26 cellular contexts compared by ENCODE assay signal in genomic region chr2:235472443-235472842, GRCh38. TPM values are rescaled to one million over a fixed set of nuclear protein-coding genes. Genes with fewer than 3 reads are reported as not detected.
DNase-seq lines count a peak whose midpoint lies in the region; ATAC-seq, FAIRE-seq and TF ChIP-seq lines count a peak whose summit lies in the region.
"Had no signal": no experiment of that assay in that cellular context is flagged by ENCODE, and none has a peak within 500 bp of the region (broad histone marks: within the 10 kb centered on the region; RNA-seq: fewer than 3 reads in every experiment).

No MANE protein-coding gene starts in this region.

- intact Hi-C loops in breast epithelium (cut with DNase I; ENCODE audit: low total_unique reads): no loop called here

- ATAC-seq in HG02840 (IDR thresholded peaks at IDR 0.05; ENCODE audit: low FRiP score, unreplicated experiment): no peak
- ATAC-seq: CD8-positive, alpha-beta T cell had no signal

- in situ Hi-C loops in ACHN (cut with HindIII; ENCODE audit: low pct_ligation_motif_present, low pct_unique_long_range_greater_than_20kb, low sequenced_read_pairs): no loop called here

- no peak overlapping the region for H3K27ac ChIP-seq in breast epithelium
- H3K27ac ChIP-seq: C4-2B, GM23248, RWPE1 had no signal

- H3K27ac Mint-ChIP-seq in nephron: peak overlapping the region; percentile 33 to 84 (median 36)
- H3K27ac Mint-ChIP-seq: B cell; CD8-positive, alpha-beta T cell had no signal

- DNase-seq in ACHN (peak; percentile 83), RCC 7860 (ENCODE audit: low spot score) (peak; percentile 45), kidney tubule cell (ENCODE audit: low spot score) (peak; percentile 84), ecto neural progenitor cell (ENCODE audit: low spot score) (no peak), breast epithelium (ENCODE audit: low spot score in 2 of 2) (no peak)
- DNase-seq in NK-92 treated with Interleukin-12 subunit alpha and Interleukin-12 subunit beta, amount 100 ng/mL, for 24 hours (lab: John Stamatoyannopoulos, UW): no peak
- DNase-seq: Caco-2; CD8-positive, alpha-beta T cell; GM23248; H7; KBM-7; MV-4-11; NCI-H1105; NCI-H1436 treated with DMSO at 0.1 percent for 48 hours; NCI-H1930; NCI-H2107; NCI-H446; NCI-H524 treated with DMSO at 0.1 percent for 48 hours; NCI-H82; SHP77 had no signal

- no peaks in the 10 kb centered on the region for H3K36me3 Mint-ChIP-seq in nephron (ENCODE audit: low read depth)
- H3K36me3 Mint-ChIP-seq: CD8-positive, alpha-beta T cell had no signal

- H3K36me3 ChIP-seq in breast epithelium: no peaks in the 10 kb centered on the region

- H3K9me3 Mint-ChIP-seq in nephron: peaks cover 10% of the 10 kb centered on the region

- no peaks in the 10 kb centered on the region for H3K4me1 ChIP-seq in breast epithelium
- H3K4me1 ChIP-seq: Caco-2 had no signal

- H3K27me3 Mint-ChIP-seq in nephron (ENCODE audit: low read depth): peaks cover 12% of the 10 kb centered on the region
- H3K27me3 Mint-ChIP-seq: B cell had no signal

- peak; percentile 75 for FAIRE-seq in RCC 7860 (lab: Jason Lieb, UNC)
- FAIRE-seq: HTR-8/SVneo had no signal

- TF ChIP-seq CTCF in nephron (IDR thresholded peaks at IDR 0.05; ENCODE audit: unreplicated experiment in 3 of 3) (no peak), breast epithelium (IDR thresholded peaks at IDR 0.05) (no peak)

- no peak for TF ChIP-seq POLR2A in breast epithelium (IDR thresholded peaks at IDR 0.05)

- no peaks in the 10 kb centered on the region for H3K27me3 ChIP-seq in breast epithelium

- peaks cover 0 to 10% of the 10 kb centered on the region in 2 donors for H3K9me3 ChIP-seq in breast epithelium
- H3K9me3 ChIP-seq: Caco-2 had no signal

- H3K4me3 Mint-ChIP-seq in nephron: no peak overlapping the region
- H3K4me3 Mint-ChIP-seq: B cell; CD8-positive, alpha-beta T cell had no signal

- H3K4me1 Mint-ChIP-seq in nephron: peaks cover 5% of the 10 kb centered on the region
- H3K4me1 Mint-ChIP-seq: B cell had no signal

- H3K4me3 ChIP-seq in breast epithelium: no peak overlapping the region
- H3K4me3 ChIP-seq: GM23248 had no signal

RNA-seq across cellular contexts. Expression of gene AGAP1, which starts 21.4 kb away (rescaled TPM):
- 10 to 100 TPM; 19.7 to 27.1 (median 25.9) TPM for total RNA-seq in breast epithelium
- total RNA-seq: B cell had no signal

Comparison
In these comparisons a context has a peak if more than half of its experiments do, and no peak if none do; other contexts are left out.
1. DNase-seq: peak in ACHN (single experiment), RCC 7860 (single experiment) and kidney tubule cell (single experiment); none in ecto neural progenitor cell (single experiment), NK-92 treated with Interleukin-12 subunit alpha and Interleukin-12 subunit beta, amount 100 ng/mL, for 24 hours (single experiment) and breast epithelium (0 of 2).